ENCODE assay signal across 8 cellular contexts in the genomic region with DNA sequence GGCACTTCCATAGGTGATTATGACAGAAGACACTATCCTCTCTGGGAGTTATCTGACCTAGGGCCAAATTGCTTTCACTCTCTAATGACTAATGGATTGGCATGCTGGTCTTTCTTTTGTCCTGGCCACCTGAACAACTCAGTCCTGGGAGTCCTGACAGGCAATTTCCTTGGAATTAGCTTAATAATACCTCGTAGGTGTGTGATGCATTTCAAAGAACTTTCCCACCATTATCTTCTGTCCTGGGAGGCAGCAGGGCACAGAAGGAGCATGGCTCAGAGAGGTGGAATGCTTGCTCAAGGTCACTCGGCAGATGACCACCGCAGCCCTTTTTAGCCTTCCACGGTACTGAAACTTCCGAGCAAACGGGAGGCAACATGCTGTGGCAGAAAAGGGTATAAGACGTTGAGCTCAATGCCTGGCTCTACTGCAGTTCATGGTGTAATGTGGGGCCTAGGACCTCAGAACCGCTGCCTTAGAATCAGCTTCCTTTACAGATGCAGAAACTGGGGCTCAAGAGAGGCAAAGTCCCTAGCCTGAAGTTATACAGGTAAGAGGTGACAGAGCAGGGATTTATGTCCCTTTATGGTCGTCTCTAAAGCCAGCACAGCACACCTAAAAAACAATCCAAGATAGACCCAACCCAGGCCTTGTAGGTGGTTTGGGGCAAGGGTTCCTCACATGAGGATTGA. TPM values are rescaled to one million over a fixed set of nuclear protein-coding genes. Genes with fewer than 3 reads are reported as not detected.
DNase-seq lines count a peak whose midpoint lies in the region; ATAC-seq and TF ChIP-seq lines count a peak whose summit lies in the region.

No MANE protein-coding gene starts in this region.

- peaks cover 0 to 54% of the 10 kb centered on the region in 2 donors for H3K4me1 ChIP-seq in right atrium auricular region

- peak overlapping the region; percentile 68 to 79 for H3K4me3 ChIP-seq in right atrium auricular region
- H3K4me3 ChIP-seq in skeletal muscle cell (ENCODE audit: low read depth, low read length) = no peak overlapping the region

- no peak for TF ChIP-seq CTCF in VCaP (conservative IDR thresholded peaks at IDR 0.05)
- TF ChIP-seq CTCF in right atrium auricular region (IDR thresholded peaks at IDR 0.05) = no peak

- CTCF ChIA-PET in activated naive CD4-positive, alpha-beta T cell treated with anti-CD3 and anti-CD28 coated beads, Interleukin-2, amount 10 ng/mL, durations not matched to agents 7 days and 5 days (lab: Charles Lee) = interaction anchor here (0.6 to 22.3 kb wide), 8 partner anchors 9 to 78 kb away, joined by 3 to 715 read pairs (median 11); no protein-coding TSS in a partner anchor

- H3K36me3 ChIP-seq in right atrium auricular region = peaks cover 23% of the 10 kb centered on the region

- no peak for DNase-seq in activated naive CD4-positive, alpha-beta T cell treated with anti-CD3 and anti-CD28 coated beads, Interleukin-2, amount 10 ng/mL, durations not matched to agents 7 days and 5 days
- no peak for DNase-seq in activated naive CD4-positive, alpha-beta T cell treated with anti-CD3 and anti-CD28 coated beads, Interleukin-2, amount 50 U/mL, for 72 hours (ENCODE audit: low spot score in 2 of 2)
- no peak for DNase-seq in right atrium auricular region (ENCODE audit: low spot score)
- peak; percentile 68 for DNase-seq in skeletal muscle cell (ENCODE audit: low read depth)
- DNase-seq in pons (ENCODE audit: low spot score) = no peak

- H3K4me1 Mint-ChIP-seq in activated naive CD4-positive, alpha-beta T cell treated with anti-CD3 and anti-CD28 coated beads, Interleukin-2, amount 10 ng/mL, durations not matched to agents 7 days and 5 days = peaks cover 65% of the 10 kb centered on the region

- peak overlapping the region; percentile 90 for H3K4me3 Mint-ChIP-seq in activated naive CD4-positive, alpha-beta T cell treated with anti-CD3 and anti-CD28 coated beads, Interleukin-2, amount 10 ng/mL, durations not matched to agents 7 days and 5 days

- H3K27ac Mint-ChIP-seq in activated naive CD4-positive, alpha-beta T cell treated with anti-CD3 and anti-CD28 coated beads, Interleukin-2, amount 10 ng/mL, durations not matched to agents 7 days and 5 days = peak overlapping the region; percentile 88
- peak overlapping the region in 1 of 2 donors; percentile 92 for H3K27ac Mint-ChIP-seq in activated naive CD4-positive, alpha-beta T cell treated with anti-CD3 and anti-CD28 coated beads, Interleukin-2, amount 50 U/mL, for 72 hours

- peaks cover 12% of the 10 kb centered on the region for H3K36me3 Mint-ChIP-seq in activated naive CD4-positive, alpha-beta T cell treated with anti-CD3 and anti-CD28 coated beads, Interleukin-2, amount 10 ng/mL, durations not matched to agents 7 days and 5 days
- H3K36me3 Mint-ChIP-seq in activated naive CD4-positive, alpha-beta T cell treated with anti-CD3 and anti-CD28 coated beads, Interleukin-2, amount 50 U/mL, for 72 hours = peaks cover 11 to 47% of the 10 kb centered on the region in 2 donors

- H3K27me3 ChIP-seq in right atrium auricular region = no peaks in the 10 kb centered on the region

- H3K27ac ChIP-seq in VCaP (peak overlapping the region; percentile 95), right atrium auricular region (peak overlapping the region; percentile 90 to 93)

- peaks cover 39% of the 10 kb centered on the region for H3K27me3 Mint-ChIP-seq in activated naive CD4-positive, alpha-beta T cell treated with anti-CD3 and anti-CD28 coated beads, Interleukin-2, amount 10 ng/mL, durations not matched to agents 7 days and 5 days

- H3K9me3 ChIP-seq in right atrium auricular region = no peaks in the 10 kb centered on the region

- H3K9me3 Mint-ChIP-seq in activated naive CD4-positive, alpha-beta T cell treated with anti-CD3 and anti-CD28 coated beads, Interleukin-2, amount 10 ng/mL, durations not matched to agents 7 days and 5 days = no peaks in the 10 kb centered on the region
- H3K9me3 Mint-ChIP-seq in activated naive CD4-positive, alpha-beta T cell treated with anti-CD3 and anti-CD28 coated beads, Interleukin-2, amount 50 U/mL, for 72 hours = no peaks in the 10 kb centered on the region

- no peak for ATAC-seq in activated naive CD4-positive, alpha-beta T cell treated with anti-CD3 and anti-CD28 coated beads, Interleukin-2, amount 50 U/mL, for 72 hours
- ATAC-seq in GM18870 (IDR thresholded peaks at IDR 0.05; ENCODE audit: unreplicated experiment) (no peak), HG03280 (IDR thresholded peaks at IDR 0.05; ENCODE audit: unreplicated experiment) (no peak)

RNA-seq across cellular contexts. Expression of a gene that starts 3.2 kb away (rescaled TPM):
- total RNA-seq in activated naive CD4-positive, alpha-beta T cell treated with anti-CD3 and anti-CD28 coated beads, Interleukin-2, amount 50 U/mL, for 72 hours = 100 to 1,000 TPM in 1 of 2 donors, 10 to 100 TPM in 1; 31.5 to 290 TPM
- total RNA-seq in right atrium auricular region = 100 to 1,000 TPM; 145 to 357 TPM

RNA-seq across cellular contexts. Expression of a gene that starts 25.1 kb away (rescaled TPM):
- 10 to 100 TPM; 19.3 to 23.2 TPM for total RNA-seq in activated naive CD4-positive, alpha-beta T cell treated with anti-CD3 and anti-CD28 coated beads, Interleukin-2, amount 50 U/mL, for 72 hours
- under 1 TPM; 0.20 to 0.33 TPM for total RNA-seq in right atrium auricular region

Comparison
In these comparisons a context has a peak if more than half of its experiments do, and no peak if none do; other contexts are left out.
1. RNA of a gene that starts 25.1 kb away (total RNA-seq): 19.3 to 23.2 TPM in activated naive CD4-positive, alpha-beta T cell treated with anti-CD3 and anti-CD28 coated beads, Interleukin-2, amount 50 U/mL, for 72 hours; 0.20 to 0.33 TPM in right atrium auricular region; every median in the first group is over 10 times any median in the second.